9 cellular contexts compared by ENCODE assay signal in the genomic region with DNA sequence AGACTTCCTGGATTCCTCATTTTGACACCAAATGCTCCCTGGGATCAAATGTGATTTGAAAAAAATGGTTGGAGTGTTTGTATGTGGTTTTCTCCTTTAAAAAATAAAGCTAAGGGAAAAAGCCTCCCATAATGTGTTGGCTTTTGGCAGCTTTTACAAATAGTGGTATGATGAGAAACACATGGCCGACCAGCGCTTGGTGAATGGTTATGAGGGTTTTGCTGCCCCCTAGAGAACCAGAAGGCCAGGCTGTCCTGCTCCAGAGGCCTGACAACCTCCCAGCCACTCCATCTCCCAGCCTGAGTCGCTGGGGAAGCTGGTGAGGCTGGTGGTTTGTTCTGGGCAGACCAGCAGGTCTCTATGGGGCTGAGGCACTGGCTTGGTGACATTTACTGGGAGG.
DNase-seq lines count a peak whose midpoint lies in the region; ATAC-seq and TF ChIP-seq lines count a peak whose summit lies in the region.
"Had no signal": no experiment of that assay in that cellular context is flagged by ENCODE, and none has a peak within 500 bp of the region (broad histone marks: within the 10 kb centered on the region; RNA-seq: fewer than 3 reads in every experiment).

No MANE protein-coding gene starts in this region.

- H3K27ac ChIP-seq in adrenal gland = no peak overlapping the region

- peak in 2 of 6 experiments; percentile 20 to 30 for TF ChIP-seq CTCF in adrenal gland (IDR thresholded peaks at IDR 0.05)

- ATAC-seq in Right ventricle myocardium superior (ENCODE audit: poor library complexity) = peak; percentile 79
- ATAC-seq in HG03565 (IDR thresholded peaks at IDR 0.05; ENCODE audit: unreplicated experiment) = no peak
- no peak for ATAC-seq in GM21381 (IDR thresholded peaks at IDR 0.05; ENCODE audit: unreplicated experiment)
- ATAC-seq in HG03432 (IDR thresholded peaks at IDR 0.05; ENCODE audit: unreplicated experiment) = no peak

- WGBS in adrenal gland, 4 donors = 52 to 75% (median 70%) methylated on average over 2 to 3 of the region's 3 CpGs

- H3K27ac Mint-ChIP-seq in activated naive CD4-positive, alpha-beta T cell treated with anti-CD3 and anti-CD28 coated beads, Interleukin-2, amount 10 ng/mL, durations not matched to agents 7 days and 5 days = no peak overlapping the region

- H3K4me1 Mint-ChIP-seq in activated naive CD4-positive, alpha-beta T cell treated with anti-CD3 and anti-CD28 coated beads, Interleukin-2, amount 10 ng/mL, durations not matched to agents 7 days and 5 days = peaks cover 2% of the 10 kb centered on the region

- intact Hi-C loops in Right ventricle myocardium superior (cut with DNase I) = no loop called here
- intact Hi-C loops in cardiac septum (cut with DNase I) = no loop called here
- intact Hi-C loops in adrenal gland (cut with DNase I) = no loop called here

- peaks cover 2% of the 10 kb centered on the region for H3K27me3 Mint-ChIP-seq in activated naive CD4-positive, alpha-beta T cell treated with anti-CD3 and anti-CD28 coated beads, Interleukin-2, amount 10 ng/mL, durations not matched to agents 7 days and 5 days

- CTCF ChIA-PET in activated naive CD4-positive, alpha-beta T cell treated with anti-CD3 and anti-CD28 coated beads, Interleukin-2, amount 10 ng/mL, durations not matched to agents 7 days and 5 days (lab: Charles Lee) = interaction anchor here (1.0 to 2.5 kb wide), 2 partner anchors 16 to 24 kb away, joined by 4 to 7 read pairs; no protein-coding TSS in a partner anchor

- no peaks in the 10 kb centered on the region for H3K9me3 Mint-ChIP-seq in activated naive CD4-positive, alpha-beta T cell treated with anti-CD3 and anti-CD28 coated beads, Interleukin-2, amount 10 ng/mL, durations not matched to agents 7 days and 5 days

- no peaks in the 10 kb centered on the region for H3K36me3 Mint-ChIP-seq in activated naive CD4-positive, alpha-beta T cell treated with anti-CD3 and anti-CD28 coated beads, Interleukin-2, amount 10 ng/mL, durations not matched to agents 7 days and 5 days

- DNase-seq in Right ventricle myocardium superior (peak; percentile 62), cardiac septum (ENCODE audit: low spot score) (no peak), adrenal gland (peak in 5 of 7 donors; percentile 15 to 71 (median 26)), islet precursor cell (peak; percentile 62)
- DNase-seq in activated naive CD4-positive, alpha-beta T cell treated with anti-CD3 and anti-CD28 coated beads, Interleukin-2, amount 10 ng/mL, durations not matched to agents 7 days and 5 days = no peak
- DNase-seq: NCI-H1092 treated with DMSO at 0.1 percent for 48 hours had no signal

- H3K36me3 ChIP-seq in adrenal gland (replicated peaks in 1 of 2) = no peaks in the 10 kb centered on the region

- H3K4me3 Mint-ChIP-seq in activated naive CD4-positive, alpha-beta T cell treated with anti-CD3 and anti-CD28 coated beads, Interleukin-2, amount 10 ng/mL, durations not matched to agents 7 days and 5 days = no peak overlapping the region

- no peaks in the 10 kb centered on the region for H3K4me1 ChIP-seq in adrenal gland (replicated peaks in 1 of 2)

- no peaks in the 10 kb centered on the region for H3K27me3 ChIP-seq in adrenal gland

- no peak overlapping the region for H3K4me3 ChIP-seq in adrenal gland

- no peak for TF ChIP-seq POLR2A in adrenal gland (IDR thresholded peaks at IDR 0.05)

- no peaks in the 10 kb centered on the region for H3K9me3 ChIP-seq in adrenal gland (replicated peaks in 1 of 3)

Comparison
In these comparisons a context has a peak if more than half of its experiments do, and no peak if none do; other contexts are left out.
1. DNase-seq: peak in Right ventricle myocardium superior (single experiment), adrenal gland (5 of 7) and islet precursor cell (single experiment); none in cardiac septum (single experiment) and activated naive CD4-positive, alpha-beta T cell treated with anti-CD3 and anti-CD28 coated beads, Interleukin-2, amount 10 ng/mL, durations not matched to agents 7 days and 5 days (single experiment).